ENCODE assay signal across 1 cellular context in genomic region chr5:94884294-94884693, GRCh38.
TF ChIP-seq lines count a peak whose summit lies in the region.

No MANE protein-coding gene starts in this region.

TF ChIP-seq in GM23338, 12 proteins besides CTCF, POLR2A, EP300 and RAD21 (continued from another document):
- TF ChIP-seq ZNF462 (CRISPR knock-in tag; IDR thresholded peaks at IDR 0.05): no peak
